25 cellular contexts compared by ENCODE assay signal in the genomic region with DNA sequence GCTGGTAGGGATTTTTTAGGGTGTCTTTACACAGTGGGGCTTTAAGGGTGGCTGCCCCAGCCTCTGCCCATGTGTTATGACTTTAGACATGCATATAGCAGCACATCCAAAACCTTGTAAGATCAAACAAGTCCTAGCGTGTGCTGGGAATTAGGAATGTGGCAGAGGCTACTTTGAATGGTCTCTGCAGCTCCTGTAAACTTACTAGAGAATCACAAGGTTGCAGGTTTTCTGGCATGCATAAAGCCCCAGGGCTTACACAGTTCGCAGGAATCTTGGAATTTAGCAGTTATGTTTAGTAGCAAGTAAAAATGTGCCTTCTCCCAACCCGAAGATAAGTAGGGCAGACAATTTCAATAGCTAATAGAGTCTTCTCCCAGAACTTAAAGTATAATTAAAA. TPM values are rescaled to one million over a fixed set of nuclear protein-coding genes. Genes with fewer than 3 reads are reported as not detected.
"Had no signal": no experiment of that assay in that cellular context is flagged by ENCODE, and none has a peak within 500 bp of the region (broad histone marks: within the 10 kb centered on the region; RNA-seq: fewer than 3 reads in every experiment).

No MANE protein-coding gene starts in this region.

- H3K9me3 Mint-ChIP-seq: activated CD4-positive, alpha-beta T cell treated with anti-CD3 and anti-CD28 coated beads, Interleukin-2, amount 10 ng/mL, durations not matched to agents 7 days and 5 days; activated CD8-positive, alpha-beta T cell treated with anti-CD3 and anti-CD28 coated beads for 36 hours; activated naive CD4-positive, alpha-beta T cell treated with anti-CD3 and anti-CD28 coated beads, Interleukin-2, amount 10 ng/mL, durations not matched to agents 7 days and 5 days had no signal

- ATAC-seq: activated CD8-positive, alpha-beta memory T cell treated with anti-CD3 and anti-CD28 coated beads, Interleukin-2, amount 10 ng/mL, durations not matched to agents 7 days and 5 days; activated CD8-positive, alpha-beta T cell treated with anti-CD3 and anti-CD28 coated beads for 36 hours; body of pancreas; heart right ventricle; pancreas; right lobe of liver; stimulated activated effector memory CD8-positive, alpha-beta T cell treated with anti-CD3 and anti-CD28 coated beads, Interleukin-12 subunit alpha, Interleukin-12 subunit beta, amount 100 ng/mL, for 72 hours; stimulated activated naive CD8-positive, alpha-beta T cell treated with anti-CD3 and anti-CD28 coated beads, Interleukin-15, amount 100 ng/mL, for 72 hours had no signal

- H3K27ac Mint-ChIP-seq: activated CD4-positive, alpha-beta T cell treated with anti-CD3 and anti-CD28 coated beads, Interleukin-2, amount 10 ng/mL, durations not matched to agents 7 days and 5 days; activated CD8-positive, alpha-beta memory T cell treated with anti-CD3 and anti-CD28 coated beads, Interleukin-2, amount 10 ng/mL, durations not matched to agents 7 days and 5 days; activated CD8-positive, alpha-beta T cell treated with anti-CD3 and anti-CD28 coated beads for 36 hours; activated naive CD4-positive, alpha-beta T cell treated with anti-CD3 and anti-CD28 coated beads, Interleukin-2, amount 10 ng/mL, durations not matched to agents 7 days and 5 days; nephron progenitor cell; stimulated activated effector memory CD8-positive, alpha-beta T cell treated with anti-CD3 and anti-CD28 coated beads, Interleukin-12 subunit alpha, Interleukin-12 subunit beta, amount 100 ng/mL, for 72 hours; stimulated activated naive CD8-positive, alpha-beta T cell treated with anti-CD3 and anti-CD28 coated beads, Interleukin-15, amount 100 ng/mL, for 72 hours had no signal

- H3K27ac ChIP-seq: body of pancreas, heart right ventricle, left ventricle myocardium inferior, pancreas, right lobe of liver, skin epidermis, tibial artery had no signal

- H3K4me3 Mint-ChIP-seq: activated CD4-positive, alpha-beta T cell treated with anti-CD3 and anti-CD28 coated beads, Interleukin-2, amount 10 ng/mL, durations not matched to agents 7 days and 5 days; activated CD8-positive, alpha-beta memory T cell treated with anti-CD3 and anti-CD28 coated beads, Interleukin-2, amount 10 ng/mL, durations not matched to agents 7 days and 5 days; activated CD8-positive, alpha-beta T cell treated with anti-CD3 and anti-CD28 coated beads for 36 hours; activated naive CD4-positive, alpha-beta T cell treated with anti-CD3 and anti-CD28 coated beads, Interleukin-2, amount 10 ng/mL, durations not matched to agents 7 days and 5 days; nephron progenitor cell; stimulated activated effector memory CD8-positive, alpha-beta T cell treated with anti-CD3 and anti-CD28 coated beads, Interleukin-12 subunit alpha, Interleukin-12 subunit beta, amount 100 ng/mL, for 72 hours; stimulated activated naive CD8-positive, alpha-beta T cell treated with anti-CD3 and anti-CD28 coated beads, Interleukin-15, amount 100 ng/mL, for 72 hours had no signal

- H3K9me3 ChIP-seq: body of pancreas, pancreas, right lobe of liver had no signal

- H3K36me3 Mint-ChIP-seq: activated CD8-positive, alpha-beta memory T cell treated with anti-CD3 and anti-CD28 coated beads, Interleukin-2, amount 10 ng/mL, durations not matched to agents 7 days and 5 days; activated naive CD4-positive, alpha-beta T cell treated with anti-CD3 and anti-CD28 coated beads, Interleukin-2, amount 10 ng/mL, durations not matched to agents 7 days and 5 days; stimulated activated effector memory CD8-positive, alpha-beta T cell treated with anti-CD3 and anti-CD28 coated beads, Interleukin-12 subunit alpha, Interleukin-12 subunit beta, amount 100 ng/mL, for 72 hours had no signal

- DNase-seq: activated CD4-positive, alpha-beta T cell treated with anti-CD3 and anti-CD28 coated beads, Interleukin-2, amount 10 ng/mL, durations not matched to agents 7 days and 5 days; activated CD8-positive, alpha-beta memory T cell treated with anti-CD3 and anti-CD28 coated beads, Interleukin-2, amount 10 ng/mL, durations not matched to agents 7 days and 5 days; activated CD8-positive, alpha-beta T cell treated with anti-CD3 and anti-CD28 coated beads for 36 hours; activated effector memory CD4-positive, alpha-beta T cell treated with anti-CD3 and anti-CD28 coated beads, Interleukin-2, amount 50 U/mL, for 16 hours; activated naive CD4-positive, alpha-beta T cell treated with anti-CD3 and anti-CD28 coated beads, Interleukin-2, amount 10 ng/mL, durations not matched to agents 7 days and 5 days; activated T-cell treated with anti-CD3 and anti-CD28 coated beads for 4 hours; body of pancreas; effector memory CD4-positive, alpha-beta T cell; heart right ventricle; left ventricle myocardium inferior; nephron progenitor cell; pancreas; right lobe of liver; stimulated activated CD4-positive, alpha-beta T cell treated with anti-CD3 and anti-CD28 coated beads, Interleukin-2, amount 100 ng/mL, for 24 hours; stimulated activated naive CD8-positive, alpha-beta T cell treated with anti-CD3 and anti-CD28 coated beads, Interleukin-15, amount 100 ng/mL, for 72 hours; T-helper 2 cell; tibial artery had no signal

- H3K4me1 Mint-ChIP-seq: activated CD4-positive, alpha-beta T cell treated with anti-CD3 and anti-CD28 coated beads, Interleukin-2, amount 10 ng/mL, durations not matched to agents 7 days and 5 days; activated CD8-positive, alpha-beta memory T cell treated with anti-CD3 and anti-CD28 coated beads, Interleukin-2, amount 10 ng/mL, durations not matched to agents 7 days and 5 days; activated naive CD4-positive, alpha-beta T cell treated with anti-CD3 and anti-CD28 coated beads, Interleukin-2, amount 10 ng/mL, durations not matched to agents 7 days and 5 days; nephron progenitor cell; stimulated activated effector memory CD8-positive, alpha-beta T cell treated with anti-CD3 and anti-CD28 coated beads, Interleukin-12 subunit alpha, Interleukin-12 subunit beta, amount 100 ng/mL, for 72 hours; stimulated activated naive CD8-positive, alpha-beta T cell treated with anti-CD3 and anti-CD28 coated beads, Interleukin-15, amount 100 ng/mL, for 72 hours had no signal

- H3K4me1 ChIP-seq: body of pancreas, heart right ventricle, left ventricle myocardium inferior, pancreas, right lobe of liver, tibial artery had no signal

- H3K27me3 ChIP-seq: body of pancreas, heart right ventricle, pancreas, right lobe of liver, tibial artery had no signal

- H3K36me3 ChIP-seq: heart right ventricle, left ventricle myocardium inferior, pancreas, right lobe of liver, tibial artery had no signal

- H3K4me3 ChIP-seq: body of pancreas, heart right ventricle, left ventricle myocardium inferior, pancreas, right lobe of liver, skin epidermis, tibial artery had no signal

- FAIRE-seq: pancreas, urothelium cell line had no signal

RNA-seq across cellular contexts. Expression of gene COL6A6, which starts 46.8 kb away (rescaled TPM):
- total RNA-seq: activated CD4-positive, alpha-beta T cell treated with anti-CD3 and anti-CD28 coated beads, Interleukin-2, amount 10 ng/mL, durations not matched to agents 7 days and 5 days; activated CD8-positive, alpha-beta memory T cell treated with anti-CD3 and anti-CD28 coated beads, Interleukin-2, amount 10 ng/mL, durations not matched to agents 7 days and 5 days; activated CD8-positive, alpha-beta T cell treated with anti-CD3 and anti-CD28 coated beads for 36 hours; body of pancreas; dermis microvascular lymphatic vessel endothelial cell; endothelial cell of umbilical vein; fibroblast of villous mesenchyme; kidney epithelial cell; pulmonary artery endothelial cell had no signal
- polyA plus RNA-seq: endothelial cell of umbilical vein had no signal
